26 cellular contexts compared by ENCODE assay signal in the genomic region with DNA sequence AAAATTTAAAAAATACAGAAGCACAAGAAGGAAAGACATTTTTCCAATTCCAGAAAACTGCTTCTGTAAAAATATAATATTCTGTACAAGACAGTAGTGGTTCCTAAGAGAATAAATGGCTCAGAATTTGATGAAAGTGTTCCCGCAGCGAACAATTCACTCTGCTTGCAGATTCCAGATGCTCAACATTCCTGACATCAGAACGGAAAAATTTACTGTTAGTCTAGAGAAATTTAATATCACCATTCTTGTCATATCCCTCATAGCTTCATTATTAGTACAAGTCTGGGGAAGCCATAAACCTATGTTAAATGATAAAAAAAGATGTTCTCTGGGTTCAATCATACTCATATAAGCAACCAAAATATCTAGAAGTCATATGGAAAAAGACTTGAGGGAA.
DNase-seq lines count a peak whose midpoint lies in the region; ATAC-seq and TF ChIP-seq lines count a peak whose summit lies in the region.
"Had no signal": no experiment of that assay in that cellular context is flagged by ENCODE, and none has a peak within 500 bp of the region (broad histone marks: within the 10 kb centered on the region; RNA-seq: fewer than 3 reads in every experiment).

No MANE protein-coding gene starts in this region.

- peak overlapping the region; percentile 27; the same call in 1 of the 2 replicates for H3K4me2 ChIP-seq in PC-3 (ENCODE audit: low read length)
- H3K4me2 ChIP-seq in smooth muscle cell, result peak overlapping the region; percentile 77
- H3K4me2 ChIP-seq: hepatocyte had no signal

- H4K20me1 ChIP-seq in PC-3 (ENCODE audit: low read length) (no peaks in the 10 kb centered on the region), smooth muscle cell (ENCODE audit: low read depth) (no peaks in the 10 kb centered on the region)

- H3K4me1 ChIP-seq in PC-3 (ENCODE audit: insufficient read depth, low read length), result peaks cover 50% of the 10 kb centered on the region
- H3K4me1 ChIP-seq in smooth muscle cell (ENCODE audit: low read depth), result no peaks in the 10 kb centered on the region
- H3K4me1 ChIP-seq: right atrium auricular region had no signal

- intact Hi-C loops in PC-3 (cut with micrococcal nuclease), result no loop called here

- no peak overlapping the region for H3K9ac ChIP-seq in PC-3 (ENCODE audit: low read length)
- no peak overlapping the region for H3K9ac ChIP-seq in smooth muscle cell (ENCODE audit: low read depth)

- H3K27ac ChIP-seq in PC-3 (ENCODE audit: low read length) (no peak overlapping the region), smooth muscle cell (ENCODE audit: low read depth) (no peak overlapping the region)
- H3K27ac ChIP-seq: body of pancreas, hepatocyte, pancreas, right atrium auricular region, thyroid gland had no signal

- 41% methylated on average over 3 of the region's 3 CpGs for WGBS in smooth muscle cell (ENCODE audit: low lambda C conversion rate)

- POLR2A ChIA-PET in PC-3 (lab: Charles Lee; ENCODE audit: unreplicated experiment), result no interaction called here

- H2AFZ ChIP-seq in PC-3 (ENCODE audit: low read length), result no peak overlapping the region
- no peak overlapping the region for H2AFZ ChIP-seq in smooth muscle cell (ENCODE audit: low read depth)
- H2AFZ ChIP-seq: hepatocyte had no signal

- CTCF ChIA-PET in PC-3 (lab: Charles Lee), result no interaction called here

- H3K4me3 ChIP-seq in PC-3 (ENCODE audit: low read length) (no peak overlapping the region), smooth muscle cell (no peak overlapping the region)
- H3K4me3 ChIP-seq: body of pancreas, hepatocyte, pancreas, right atrium auricular region, thyroid gland had no signal

- H3F3A ChIP-seq in PC-3 (ENCODE audit: low read length, unreplicated experiment), result no peaks in the 10 kb centered on the region
- no peaks in the 10 kb centered on the region for H3F3A ChIP-seq in smooth muscle cell (ENCODE audit: low read depth)

- DNase-seq in EL (peak; percentile 83), PC-3 (peak; percentile 29), fibroblast of gingiva (ENCODE audit: low read depth) (peak; percentile 64), smooth muscle cell (lab: John Stamatoyannopoulos, UW; ENCODE audit: unreplicated experiment) (no peak), CD1c-positive myeloid dendritic cell (ENCODE audit: extremely low spot score) (no peak), RPMI8226 (no peak), LoVo (ENCODE audit: low spot score) (no peak)
- DNase-seq: activated CD4-positive, alpha-beta T cell treated with anti-CD3 and anti-CD28 coated beads, Interleukin-2, amount 50 U/mL, for 4 hours; body of pancreas; DMS79 treated with DMSO at 0.1 percent for 48 hours; effector memory CD4-positive, alpha-beta T cell; erythroblast; midbrain; NCI-H1105 treated with DMSO at 0.1 percent for 48 hours; NCI-H2081; NCI-H226; NCI-H774; pancreas; thyroid gland had no signal

- BruUV-seq in PC-3 (replicated peaks; lab: Mats Ljungman, UMichigan), result no TSS peak

- ATAC-seq in PC-3, result no peak
- ATAC-seq in GM19463 (IDR thresholded peaks at IDR 0.05; ENCODE audit: unreplicated experiment), result no peak
- ATAC-seq: activated T-helper 17 cell treated with anti-CD3 and anti-CD28 coated beads, Interleukin-2, amount 50 U/mL, for 72 hours; body of pancreas; natural killer cell treated with Interleukin-12 subunit alpha and Interleukin-12 subunit beta and Interleukin-15 and Interleukin-18, amount 100 ng/mL, for 72 hours; pancreas; SK-N-SH treated with all-trans-retinoic acid at 6 μM for 48 hours; WTC11 had no signal

- H3K9me3 ChIP-seq in PC-3 (ENCODE audit: low read length) (no peaks in the 10 kb centered on the region), smooth muscle cell (replicated peaks; ENCODE audit: low read depth) (no peaks in the 10 kb centered on the region)
- H3K9me3 ChIP-seq: body of pancreas, pancreas, right atrium auricular region, thyroid gland had no signal

- H3K36me3 ChIP-seq in PC-3 (ENCODE audit: low read depth, low read length) (no peaks in the 10 kb centered on the region), smooth muscle cell (ENCODE audit: low read depth) (no peaks in the 10 kb centered on the region)
- H3K36me3 ChIP-seq: pancreas, right atrium auricular region, thyroid gland had no signal

- H3K27me3 ChIP-seq in PC-3 (ENCODE audit: low read length), result no peaks in the 10 kb centered on the region
- no peaks in the 10 kb centered on the region for H3K27me3 ChIP-seq in smooth muscle cell (ENCODE audit: low read depth)
- H3K27me3 ChIP-seq: body of pancreas, hepatocyte, pancreas, right atrium auricular region, thyroid gland had no signal

- H3K79me2 ChIP-seq in PC-3 (ENCODE audit: low read length), result 0 out of 2 replicates have a peak, but pooled peaks cover 8% of the 10 kb centered on the region
- H3K79me2 ChIP-seq in smooth muscle cell (ENCODE audit: low read depth), result no peaks in the 10 kb centered on the region
- H3K79me2 ChIP-seq: hepatocyte had no signal

- no peak for TF ChIP-seq CTCF in PC-3 (conservative IDR thresholded peaks at IDR 0.05; ENCODE audit: low read depth, low read length)
- no peak for TF ChIP-seq CTCF in smooth muscle cell (IDR thresholded peaks at IDR 0.05; ENCODE audit: borderline replicate concordance, insufficient read depth, poor library complexity, severe bottlenecking)

- no peaks in the 10 kb centered on the region for H3K9me2 ChIP-seq in PC-3 (replicated peaks; ENCODE audit: low read length)

Comparison
In these comparisons a context has a peak if more than half of its experiments do, and no peak if none do; other contexts are left out.
1. DNase-seq: peak in EL (single experiment), PC-3 (single experiment) and fibroblast of gingiva (single experiment); none in smooth muscle cell (single experiment), CD1c-positive myeloid dendritic cell (single experiment), RPMI8226 (single experiment) and LoVo (single experiment).